In the genomic region with DNA sequence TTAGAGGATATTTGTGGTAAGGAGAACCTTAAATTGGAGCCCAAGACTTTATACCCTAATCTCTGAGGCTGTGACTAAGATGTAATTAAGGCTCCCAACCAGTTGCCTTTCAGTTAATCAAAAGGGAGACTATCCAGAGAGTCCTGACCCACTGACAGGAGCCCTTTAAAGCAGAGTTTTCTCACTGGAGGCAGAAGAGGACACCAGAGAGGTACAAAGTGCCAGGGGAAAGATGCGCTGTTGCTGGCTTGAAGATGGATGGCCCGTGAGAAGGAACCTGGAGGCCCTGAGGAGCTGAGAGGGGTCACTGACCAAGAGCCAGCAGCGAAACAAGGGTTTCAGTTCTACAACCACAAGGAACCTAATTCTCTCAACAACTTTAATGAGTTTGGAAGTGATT, we compare ENCODE assay signal across 1 cellular context.
TF ChIP-seq lines count a peak whose summit lies in the region.

No MANE protein-coding gene starts in this region.

TF ChIP-seq in HCT116, 20 proteins besides CTCF, POLR2A, EP300 and RAD21 (continued from another document):
- TF ChIP-seq YY1 (IDR thresholded peaks at IDR 0.05; ENCODE audit: extremely low read depth, insufficient replicate concordance, low read depth, low read length) (no peak), EZH2phosphoT487 (IDR thresholded peaks at IDR 0.05; ENCODE audit: borderline replicate concordance) (no peak), MAX (IDR thresholded peaks at IDR 0.05) (no peak), SRF (IDR thresholded peaks at IDR 0.05; ENCODE audit: low read depth) (no peak), TCF7L2 (IDR thresholded peaks at IDR 0.05; ENCODE audit: borderline replicate concordance, extremely low read depth, insufficient read depth, insufficient read length) (no peak)
